In the genomic region with DNA sequence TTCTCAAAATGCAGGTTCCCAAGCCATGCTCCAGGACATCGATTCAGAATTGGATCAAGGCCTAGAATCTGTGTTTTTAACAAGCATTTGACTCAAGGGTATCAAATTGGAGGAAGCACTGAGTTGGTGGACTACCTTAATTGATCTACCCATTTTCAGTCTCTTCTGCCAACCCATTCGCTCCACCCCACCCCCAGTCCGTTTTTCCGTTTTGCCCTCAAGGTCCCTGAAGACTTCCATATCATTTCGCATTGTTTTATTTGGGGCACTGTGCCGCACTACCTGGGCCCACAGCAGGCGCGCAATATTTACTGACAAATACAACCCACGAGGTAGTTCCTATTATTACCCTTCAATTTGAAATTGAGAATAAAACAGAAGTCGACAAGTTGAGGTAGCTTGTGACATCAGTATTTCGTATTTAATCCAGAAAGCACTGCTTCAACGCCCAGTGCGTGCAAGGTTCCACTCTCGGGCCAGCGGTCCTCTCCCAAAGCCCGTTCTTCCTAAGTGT, we compare ENCODE assay signal across 1 cellular context.
TF ChIP-seq lines count a peak whose summit lies in the region.

No MANE protein-coding gene starts in this region.

TF ChIP-seq in K562, 482 proteins besides CTCF, POLR2A, EP300 and RAD21 (continued from another document):
- TF ChIP-seq, protein P1, sequence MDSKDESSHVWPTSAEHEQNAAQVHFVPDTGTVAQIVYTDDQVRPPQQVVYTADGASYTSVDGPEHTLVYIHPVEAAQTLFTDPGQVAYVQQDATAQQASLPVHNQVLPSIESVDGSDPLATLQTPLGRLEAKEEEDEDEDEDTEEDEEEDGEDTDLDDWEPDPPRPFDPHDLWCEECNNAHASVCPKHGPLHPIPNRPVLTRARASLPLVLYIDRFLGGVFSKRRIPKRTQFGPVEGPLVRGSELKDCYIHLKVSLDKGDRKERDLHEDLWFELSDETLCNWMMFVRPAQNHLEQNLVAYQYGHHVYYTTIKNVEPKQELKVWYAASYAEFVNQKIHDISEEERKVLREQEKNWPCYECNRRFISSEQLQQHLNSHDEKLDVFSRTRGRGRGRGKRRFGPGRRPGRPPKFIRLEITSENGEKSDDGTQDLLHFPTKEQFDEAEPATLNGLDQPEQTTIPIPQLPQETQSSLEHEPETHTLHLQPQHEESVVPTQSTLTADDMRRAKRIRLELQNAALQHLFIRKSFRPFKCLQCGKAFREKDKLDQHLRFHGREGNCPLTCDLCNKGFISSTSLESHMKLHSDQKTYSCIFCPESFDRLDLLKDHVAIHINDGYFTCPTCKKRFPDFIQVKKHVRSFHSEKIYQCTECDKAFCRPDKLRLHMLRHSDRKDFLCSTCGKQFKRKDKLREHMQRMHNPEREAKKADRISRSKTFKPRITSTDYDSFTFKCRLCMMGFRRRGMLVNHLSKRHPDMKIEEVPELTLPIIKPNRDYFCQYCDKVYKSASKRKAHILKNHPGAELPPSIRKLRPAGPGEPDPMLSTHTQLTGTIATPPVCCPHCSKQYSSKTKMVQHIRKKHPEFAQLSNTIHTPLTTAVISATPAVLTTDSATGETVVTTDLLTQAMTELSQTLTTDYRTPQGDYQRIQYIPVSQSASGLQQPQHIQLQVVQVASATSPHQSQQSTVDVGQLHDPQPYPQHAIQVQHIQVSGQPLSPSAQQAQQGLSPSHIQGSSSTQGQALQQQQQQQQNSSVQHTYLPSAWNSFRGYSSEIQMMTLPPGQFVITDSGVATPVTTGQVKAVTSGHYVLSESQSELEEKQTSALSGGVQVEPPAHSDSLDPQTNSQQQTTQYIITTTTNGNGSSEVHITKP (IDR thresholded peaks at IDR 0.05; ENCODE audit: partially characterized antibody) = no peak
- TF ChIP-seq, protein P2, sequence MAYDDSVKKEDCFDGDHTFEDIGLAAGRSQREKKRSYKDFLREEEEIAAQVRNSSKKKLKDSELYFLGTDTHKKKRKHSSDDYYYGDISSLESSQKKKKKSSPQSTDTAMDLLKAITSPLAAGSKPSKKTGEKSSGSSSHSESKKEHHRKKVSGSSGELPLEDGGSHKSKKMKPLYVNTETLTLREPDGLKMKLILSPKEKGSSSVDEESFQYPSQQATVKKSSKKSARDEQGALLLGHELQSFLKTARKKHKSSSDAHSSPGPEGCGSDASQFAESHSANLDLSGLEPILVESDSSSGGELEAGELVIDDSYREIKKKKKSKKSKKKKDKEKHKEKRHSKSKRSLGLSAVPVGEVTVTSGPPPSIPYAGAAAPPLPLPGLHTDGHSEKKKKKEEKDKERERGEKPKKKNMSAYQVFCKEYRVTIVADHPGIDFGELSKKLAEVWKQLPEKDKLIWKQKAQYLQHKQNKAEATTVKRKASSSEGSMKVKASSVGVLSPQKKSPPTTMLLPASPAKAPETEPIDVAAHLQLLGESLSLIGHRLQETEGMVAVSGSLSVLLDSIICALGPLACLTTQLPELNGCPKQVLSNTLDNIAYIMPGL (CRISPR knock-in tag; IDR thresholded peaks at IDR 0.05) = no peak
- TF ChIP-seq, protein P3, sequence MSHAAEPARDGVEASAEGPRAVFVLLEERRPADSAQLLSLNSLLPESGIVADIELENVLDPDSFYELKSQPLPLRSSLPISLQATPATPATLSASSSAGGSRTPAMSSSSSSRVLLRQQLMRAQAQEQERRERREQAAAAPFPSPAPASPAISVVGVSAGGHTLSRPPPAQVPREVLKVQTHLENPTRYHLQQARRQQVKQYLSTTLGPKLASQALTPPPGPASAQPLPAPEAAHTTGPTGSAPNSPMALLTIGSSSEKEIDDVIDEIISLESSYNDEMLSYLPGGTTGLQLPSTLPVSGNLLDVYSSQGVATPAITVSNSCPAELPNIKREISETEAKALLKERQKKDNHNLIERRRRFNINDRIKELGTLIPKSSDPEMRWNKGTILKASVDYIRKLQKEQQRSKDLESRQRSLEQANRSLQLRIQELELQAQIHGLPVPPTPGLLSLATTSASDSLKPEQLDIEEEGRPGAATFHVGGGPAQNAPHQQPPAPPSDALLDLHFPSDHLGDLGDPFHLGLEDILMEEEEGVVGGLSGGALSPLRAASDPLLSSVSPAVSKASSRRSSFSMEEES (CRISPR knock-in tag; IDR thresholded peaks at IDR 0.05) = no peak
- TF ChIP-seq DIDO1 (tag; IDR thresholded peaks at IDR 0.05; ENCODE audit: low read depth) = no peak
- TF ChIP-seq PHB (CRISPR knock-in tag; IDR thresholded peaks at IDR 0.05) = no peak
